8 cellular contexts compared by ENCODE assay signal in the genomic region with DNA sequence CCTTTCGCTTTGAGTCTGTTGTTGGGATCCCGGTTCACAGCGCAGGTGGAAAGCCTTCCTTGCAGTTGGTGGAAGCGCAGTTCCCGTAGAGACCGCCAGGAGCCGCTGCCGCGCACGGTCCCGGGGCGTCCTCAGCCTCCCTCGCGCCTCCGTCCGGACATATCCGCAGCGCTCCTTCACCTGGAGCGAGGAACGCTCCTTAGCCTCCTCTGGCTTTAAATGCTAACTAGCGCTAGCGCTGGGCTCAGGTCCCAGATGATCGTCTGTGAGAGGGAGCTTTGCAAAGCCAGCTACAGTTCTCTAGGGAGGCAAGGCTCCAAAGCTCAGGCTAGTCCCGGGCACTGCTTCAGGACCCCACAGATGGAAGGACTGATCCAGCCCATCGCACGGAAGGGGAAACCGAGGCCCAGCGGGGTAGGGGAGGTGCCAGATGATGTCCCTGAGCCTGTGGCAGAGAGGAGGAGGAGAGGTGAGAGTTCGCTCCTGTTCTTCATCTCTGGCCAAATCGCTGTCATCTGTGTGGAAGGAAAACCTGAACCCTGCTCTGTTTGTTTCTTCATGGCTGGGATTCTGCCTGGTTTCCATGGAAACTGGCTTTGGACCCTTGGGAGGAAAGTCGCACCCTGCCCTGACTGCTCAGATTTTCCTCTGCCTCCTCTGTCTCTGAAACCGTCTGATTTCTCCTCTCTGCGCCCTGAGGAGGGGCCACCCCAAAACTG. TPM values are rescaled to one million over a fixed set of nuclear protein-coding genes. Genes with fewer than 3 reads are reported as not detected.
DNase-seq lines count a peak whose midpoint lies in the region; ATAC-seq, FAIRE-seq and TF ChIP-seq lines count a peak whose summit lies in the region.

No MANE protein-coding gene starts in this region.

- CTCF ChIA-PET in A549 (lab: Yijun Ruan, JAX) = interaction anchor here (0.7 to 8.3 kb wide), 32 partner anchors 9 to 189 kb away, joined by 3 to 125 read pairs (median 4); a partner anchor contains a TSS

- no peaks in the 10 kb centered on the region for H3K27me3 Mint-ChIP-seq in central memory CD8-positive, alpha-beta T cell

- no peaks in the 10 kb centered on the region for H3K9me3 Mint-ChIP-seq in central memory CD8-positive, alpha-beta T cell

- ATAC-seq in A549 (peak; percentile 90 to 97), HG02981 (IDR thresholded peaks at IDR 0.05; ENCODE audit: unreplicated experiment) (peak; percentile 87)
- peak; percentile 87 for ATAC-seq in central memory CD8-positive, alpha-beta T cell (replicated peaks; ENCODE audit: extremely low read depth, poor library complexity, severe bottlenecking)

- FAIRE-seq in A549 (lab: Jason Lieb, UNC) (no peak), GM18507 (lab: Jason Lieb, UNC) (peak; percentile 81)

- H3K4me3 Mint-ChIP-seq in central memory CD8-positive, alpha-beta T cell = peak overlapping the region; percentile 32

- H3K4me3 ChIP-seq in A549 = peak overlapping the region; percentile 24; the same call in 2 of the 3 replicates

- H3K27ac ChIP-seq in A549 = peak overlapping the region in 1 of 2 experiments; percentile 31; a peak in 1 of 6 replicates

- H3K4me1 Mint-ChIP-seq in central memory CD8-positive, alpha-beta T cell = no peaks in the 10 kb centered on the region

- peak overlapping the region; percentile 92 for H3K4me2 ChIP-seq in A549

- no peak for TF ChIP-seq EP300 in A549 (IDR thresholded peaks at IDR 0.05)

- DNase-seq in A549 (ENCODE audit: low read depth in 1 of 2, low spot score in 1 of 2) (peak; percentile 75 to 86), GM18507 (ENCODE audit: extremely low spot score, insufficient read length, low read depth) (peak; percentile 81), NCI-H2196 (lab: John Stamatoyannopoulos, UW; ENCODE audit: unreplicated experiment) (peak; percentile 69), left kidney (ENCODE audit: low read depth, low spot score) (peak; percentile 91)
- DNase-seq in activated CD4-positive, alpha-beta T cell treated with anti-CD3 and anti-CD28 coated beads for 1 hour = peak; percentile 64
- peak; percentile 66 to 74 for DNase-seq in central memory CD8-positive, alpha-beta T cell (ENCODE audit: low spot score in 2 of 2)
- peak; percentile 79 for DNase-seq in stimulated activated CD4-positive, alpha-beta T cell treated with anti-CD3 and anti-CD28 coated beads, Interleukin-1b, Interleukin-23, amount 100 ng/mL, for 48 hours

- peaks cover 4% of the 10 kb centered on the region; the same call in 1 of the 3 replicates for H3K4me1 ChIP-seq in A549

- no peak for TF ChIP-seq POLR2A in A549 (IDR thresholded peaks at IDR 0.05; ENCODE audit: low read length)

- no peak overlapping the region for H3K27ac Mint-ChIP-seq in central memory CD8-positive, alpha-beta T cell (ENCODE audit: low read depth)

- TF ChIP-seq RAD21 in A549 (conservative IDR thresholded peaks at IDR 0.05 in 1 of 2, IDR thresholded peaks at IDR 0.05 in 1 of 2) = peak; percentile 73 to 82

- WGBS in A549 (ENCODE audit: missing lambda C conversion rate) = 15% methylated on average over 24 of the region's 33 CpGs

- no peaks in the 10 kb centered on the region for H3K9me3 ChIP-seq in A549

- POLR2A ChIA-PET in A549 (lab: Yijun Ruan, JAX) = no interaction called here

- peak; percentile 82 for TF ChIP-seq CTCF in A549 (IDR thresholded peaks at IDR 0.05)

- peaks cover 2% of the 10 kb centered on the region for H3K36me3 Mint-ChIP-seq in central memory CD8-positive, alpha-beta T cell (ENCODE audit: insufficient read depth)

TF ChIP-seq in A549, 52 proteins besides CTCF, POLR2A, EP300 and RAD21:
- TF ChIP-seq GATA3 (IDR thresholded peaks at IDR 0.05; ENCODE audit: borderline replicate concordance) (no peak), SMC3 (IDR thresholded peaks at IDR 0.05) (peak; percentile 90), BHLHE40 (IDR thresholded peaks at IDR 0.05; ENCODE audit: low read depth, low read length) (no peak), MAZ (IDR thresholded peaks at IDR 0.05; ENCODE audit: borderline replicate concordance, low read depth, low read length) (0 out of 2 replicates have a peak, but pooled peaks have one; percentile 37), FOSB (CRISPR knock-in tag; IDR thresholded peaks at IDR 0.05) (no peak)
- TF ChIP-seq, protein P1, sequence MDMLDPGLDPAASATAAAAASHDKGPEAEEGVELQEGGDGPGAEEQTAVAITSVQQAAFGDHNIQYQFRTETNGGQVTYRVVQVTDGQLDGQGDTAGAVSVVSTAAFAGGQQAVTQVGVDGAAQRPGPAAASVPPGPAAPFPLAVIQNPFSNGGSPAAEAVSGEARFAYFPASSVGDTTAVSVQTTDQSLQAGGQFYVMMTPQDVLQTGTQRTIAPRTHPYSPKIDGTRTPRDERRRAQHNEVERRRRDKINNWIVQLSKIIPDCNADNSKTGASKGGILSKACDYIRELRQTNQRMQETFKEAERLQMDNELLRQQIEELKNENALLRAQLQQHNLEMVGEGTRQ (IDR thresholded peaks at IDR 0.05) = no peak
- TF ChIP-seq, protein P2, sequence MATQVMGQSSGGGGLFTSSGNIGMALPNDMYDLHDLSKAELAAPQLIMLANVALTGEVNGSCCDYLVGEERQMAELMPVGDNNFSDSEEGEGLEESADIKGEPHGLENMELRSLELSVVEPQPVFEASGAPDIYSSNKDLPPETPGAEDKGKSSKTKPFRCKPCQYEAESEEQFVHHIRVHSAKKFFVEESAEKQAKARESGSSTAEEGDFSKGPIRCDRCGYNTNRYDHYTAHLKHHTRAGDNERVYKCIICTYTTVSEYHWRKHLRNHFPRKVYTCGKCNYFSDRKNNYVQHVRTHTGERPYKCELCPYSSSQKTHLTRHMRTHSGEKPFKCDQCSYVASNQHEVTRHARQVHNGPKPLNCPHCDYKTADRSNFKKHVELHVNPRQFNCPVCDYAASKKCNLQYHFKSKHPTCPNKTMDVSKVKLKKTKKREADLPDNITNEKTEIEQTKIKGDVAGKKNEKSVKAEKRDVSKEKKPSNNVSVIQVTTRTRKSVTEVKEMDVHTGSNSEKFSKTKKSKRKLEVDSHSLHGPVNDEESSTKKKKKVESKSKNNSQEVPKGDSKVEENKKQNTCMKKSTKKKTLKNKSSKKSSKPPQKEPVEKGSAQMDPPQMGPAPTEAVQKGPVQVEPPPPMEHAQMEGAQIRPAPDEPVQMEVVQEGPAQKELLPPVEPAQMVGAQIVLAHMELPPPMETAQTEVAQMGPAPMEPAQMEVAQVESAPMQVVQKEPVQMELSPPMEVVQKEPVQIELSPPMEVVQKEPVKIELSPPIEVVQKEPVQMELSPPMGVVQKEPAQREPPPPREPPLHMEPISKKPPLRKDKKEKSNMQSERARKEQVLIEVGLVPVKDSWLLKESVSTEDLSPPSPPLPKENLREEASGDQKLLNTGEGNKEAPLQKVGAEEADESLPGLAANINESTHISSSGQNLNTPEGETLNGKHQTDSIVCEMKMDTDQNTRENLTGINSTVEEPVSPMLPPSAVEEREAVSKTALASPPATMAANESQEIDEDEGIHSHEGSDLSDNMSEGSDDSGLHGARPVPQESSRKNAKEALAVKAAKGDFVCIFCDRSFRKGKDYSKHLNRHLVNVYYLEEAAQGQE (IDR thresholded peaks at IDR 0.05) = no peak
- TF ChIP-seq, protein P3, sequence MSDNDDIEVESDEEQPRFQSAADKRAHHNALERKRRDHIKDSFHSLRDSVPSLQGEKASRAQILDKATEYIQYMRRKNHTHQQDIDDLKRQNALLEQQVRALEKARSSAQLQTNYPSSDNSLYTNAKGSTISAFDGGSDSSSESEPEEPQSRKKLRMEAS (IDR thresholded peaks at IDR 0.05) = peak; percentile 64

RNA-seq across cellular contexts. Expression of a gene that starts 31.4 kb away (rescaled TPM):
- polyA plus RNA-seq in A549 (2011; rRNA removed) (0.08 and 0.09 TPM in 2 replicates), A549 (2017; fragmentation: RNase III; extraction: RNeasy Plus Mini Kit Qiagen cat#74134 plus additional on column Dnase treatment) (0.09 to 0.15 TPM (median 0.12 TPM) in 3 replicates)
- polyA plus RNA-seq in A549 (2012; cell fraction: cytosol; rRNA removed) = 0.05 and 0.08 TPM in 2 replicates
- polyA plus RNA-seq in A549 (2012; cell fraction: nucleus; rRNA removed) = 0.02 and 0.18 TPM in 2 replicates
- polyA minus RNA-seq in A549 (2011; rRNA and poly(A)+ RNA removed) = 0.04 and 0.15 TPM in 2 replicates
